In the genomic region with DNA sequence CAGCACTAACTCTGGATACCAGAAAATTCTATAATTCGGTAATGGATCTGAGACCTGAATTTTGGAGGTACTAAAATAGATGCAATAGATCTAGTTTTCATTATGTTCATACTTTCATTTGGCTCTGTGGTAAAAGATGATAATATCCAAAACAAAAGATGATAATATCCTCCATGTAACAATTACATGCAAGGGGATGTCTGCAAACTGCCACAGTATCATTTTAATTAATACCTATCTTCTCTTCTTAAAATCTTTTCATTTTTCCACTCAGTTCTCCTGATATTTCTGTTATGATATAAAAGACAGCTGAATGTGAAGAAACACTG, we compare ENCODE assay signal across 8 cellular contexts. TPM values are rescaled to one million over a fixed set of nuclear protein-coding genes. Genes with fewer than 3 reads are reported as not detected.
DNase-seq lines count a peak whose midpoint lies in the region; ATAC-seq and TF ChIP-seq lines count a peak whose summit lies in the region.

No MANE protein-coding gene starts in this region.

- H4K91ac ChIP-seq in H9 (ENCODE audit: insufficient read length, low read depth, low read length), result no peak overlapping the region

- H3K27ac ChIP-seq in H9 (ENCODE audit: insufficient read length, low read depth, low read length) (no peak overlapping the region), VCaP (peak overlapping the region; percentile 84), skin epidermis (peak overlapping the region in 19 of 21 experiments; percentile 14 to 97 (median 89))

- H3K27me3 Mint-ChIP-seq in H9 (ENCODE audit: low read depth), result no peaks in the 10 kb centered on the region; the same call in 1 of the 2 replicates

- H3K23ac ChIP-seq in H9 (ENCODE audit: insufficient read length, low read depth, low read length), result no peak overlapping the region

- H3K79me1 ChIP-seq in H9 (ENCODE audit: insufficient read depth, low read depth, low read length, poor library complexity, severe bottlenecking), result no peaks in the 10 kb centered on the region

- H3K4me3 Mint-ChIP-seq in H9, result peak overlapping the region; percentile 44 to 58; a peak in 3 of 5 replicates

- peaks cover 4% of the 10 kb centered on the region; the same call in 1 of the 2 replicates for H3K4me1 ChIP-seq in H9 (ENCODE audit: insufficient read depth, low read length)

- no peaks in the 10 kb centered on the region for H3K23me2 ChIP-seq in H9 (ENCODE audit: insufficient read length, low read depth, low read length, poor library complexity, severe bottlenecking)

- H2BK120ac ChIP-seq in H9 (ENCODE audit: low read depth, low read length, poor library complexity, severe bottlenecking), result no peak overlapping the region

- H2AK5ac ChIP-seq in H9 (ENCODE audit: insufficient read length, low read length), result no peak overlapping the region

- H3K27ac Mint-ChIP-seq in H9, result no peak overlapping the region

- no peaks in the 10 kb centered on the region for H3K79me2 ChIP-seq in H9 (ENCODE audit: insufficient read depth, low read length)

- peak overlapping the region; percentile 42 for H3K4me2 ChIP-seq in H9 (ENCODE audit: insufficient read depth, insufficient read length, low read length)

- H3K4ac ChIP-seq in H9 (ENCODE audit: low read depth, low read length), result no peak overlapping the region

- H2BK5ac ChIP-seq in H9 (ENCODE audit: insufficient read length, low read length), result no peak overlapping the region

- ATAC-seq in GM21360 (IDR thresholded peaks at IDR 0.05; ENCODE audit: unreplicated experiment), result no peak
- ATAC-seq in GM21825 (IDR thresholded peaks at IDR 0.05; ENCODE audit: unreplicated experiment), result no peak
- no peak for ATAC-seq in HG02623 (IDR thresholded peaks at IDR 0.05; ENCODE audit: unreplicated experiment)

- H3K9ac ChIP-seq in H9 (ENCODE audit: extremely low read depth, insufficient read length, low read length), result no peak overlapping the region

- H4K5ac ChIP-seq in H9 (ENCODE audit: insufficient read length, low read depth, low read length), result no peak overlapping the region

- H3K9me3 ChIP-seq in H9 (ENCODE audit: control insufficient read depth, low read depth, low read length), result peaks cover 7% of the 10 kb centered on the region

- no peak overlapping the region for H3K18ac ChIP-seq in H9 (ENCODE audit: insufficient read length, low read depth, low read length)

- H4K8ac ChIP-seq in H9 (replicated peaks; ENCODE audit: insufficient read length, low read depth, low read length), result no peak overlapping the region

- peaks cover 8 to 33% (median 22%) of the 10 kb centered on the region in 3 experiments for H3K36me3 Mint-ChIP-seq in H9 (ENCODE audit: insufficient read depth in 1 of 3, low read depth in 3 of 3)

- H3K9me3 Mint-ChIP-seq in H9, result peaks cover 0 to 3% of the 10 kb centered on the region in 2 experiments; a peak in 3 of 5 replicates

- no peak overlapping the region for H2AFZ ChIP-seq in H9 (ENCODE audit: low read length)

- H2BK20ac ChIP-seq in H9 (ENCODE audit: low read depth, low read length, poor library complexity, severe bottlenecking), result no peak overlapping the region

- no peak overlapping the region for H3T11ph ChIP-seq in H9 (ENCODE audit: low read length)

- peaks cover 30 to 32% of the 10 kb centered on the region in 2 experiments for H3K4me1 Mint-ChIP-seq in H9

- no peak overlapping the region for H3K56ac ChIP-seq in H9 (ENCODE audit: insufficient read length, low read depth, low read length)

- no CpG with 5 or more reads among the region's 1 CpG for WGBS in H9 (ENCODE audit: extremely low coverage, insufficient read length, low lambda C conversion rate)

- no peak for DNase-seq in H9
- no peak for DNase-seq in fibroblast of villous mesenchyme (ENCODE audit: low read depth)
- no peak for DNase-seq in mucosa of gallbladder (ENCODE audit: low spot score)

- no peaks in the 10 kb centered on the region for H3K27me3 ChIP-seq in H9 (ENCODE audit: insufficient read depth, low read length)

- no peak overlapping the region for H3K14ac ChIP-seq in H9 (ENCODE audit: insufficient read depth, low read length)

- H2BK15ac ChIP-seq in H9 (ENCODE audit: low read depth, low read length), result no peak overlapping the region

- no peak overlapping the region for H2BK12ac ChIP-seq in H9 (ENCODE audit: insufficient read length, low read depth, low read length)

- no peaks in the 10 kb centered on the region for H4K20me1 ChIP-seq in H9 (ENCODE audit: control insufficient read depth, insufficient read depth, insufficient read length)

- TF ChIP-seq CTCF in H9 (conservative IDR thresholded peaks at IDR 0.05) (no peak), VCaP (conservative IDR thresholded peaks at IDR 0.05) (no peak), fibroblast of villous mesenchyme (IDR thresholded peaks at IDR 0.05; ENCODE audit: insufficient read depth, low read depth, low read length) (no peak)

- peak overlapping the region; percentile 61 for H3K4me3 ChIP-seq in fibroblast of villous mesenchyme (ENCODE audit: low read depth, low read length)
- peak overlapping the region; percentile 17 to 42 (median 24) for H3K4me3 ChIP-seq in skin epidermis

RNA-seq across cellular contexts. Expression of a gene that starts 15.6 kb away (rescaled TPM):
- total RNA-seq in H9 (2021) (17.6 and 18.4 TPM in 2 replicates), fibroblast of villous mesenchyme (16.8 and 21.6 TPM in 2 replicates), mucosa of gallbladder (23.4 TPM)

RNA-seq across cellular contexts. Expression of a gene that starts 26.7 kb away (rescaled TPM):
- 0.15 and 0.18 TPM in 2 replicates for total RNA-seq in H9 (2021)
- total RNA-seq in fibroblast of villous mesenchyme, result not detected in 2 replicates
- total RNA-seq in mucosa of gallbladder, result not detected

RNA-seq across cellular contexts. Expression of a gene that starts 33.1 kb away (rescaled TPM):
- total RNA-seq in H9 (2021), result 1.9 and 2.0 TPM in 2 replicates
- 14.8 and 30.7 TPM in 2 replicates for total RNA-seq in fibroblast of villous mesenchyme
- 32.1 TPM for total RNA-seq in mucosa of gallbladder
